Comparison of ENCODE assay signal across 8 cellular contexts in genomic region chr21:37564341-37564923, GRCh38.
DNase-seq lines count a peak whose midpoint lies in the region; ATAC-seq and TF ChIP-seq lines count a peak whose summit lies in the region.

No MANE protein-coding gene starts in this region.

- H3K9me3 ChIP-seq in KOPT-K1 (ENCODE audit: insufficient read depth, low read length, poor library complexity, severe bottlenecking), result no peaks in the 10 kb centered on the region
- H3K9me3 ChIP-seq in RWPE2 (ENCODE audit: severe bottlenecking), result no peaks in the 10 kb centered on the region
- no peaks in the 10 kb centered on the region for H3K9me3 ChIP-seq in testis

- H3K4me1 ChIP-seq in RWPE2 (ENCODE audit: insufficient read depth, poor library complexity, severe bottlenecking) (no peaks in the 10 kb centered on the region), testis (peaks cover 23% of the 10 kb centered on the region)

- H3K27me3 ChIP-seq in RWPE2 (ENCODE audit: insufficient read depth, poor library complexity, severe bottlenecking) (no peaks in the 10 kb centered on the region), testis (no peaks in the 10 kb centered on the region)

- WGBS in testis, 2 donors, result 17 to 20% methylated on average over 14 of the region's 14 CpGs

- H3K27ac ChIP-seq in KOPT-K1 (ENCODE audit: low read depth, low read length, poor library complexity, severe bottlenecking), result peak overlapping the region; percentile 77
- peak overlapping the region; percentile 75 for H3K27ac ChIP-seq in RWPE2 (ENCODE audit: poor library complexity, severe bottlenecking)
- peak overlapping the region; percentile 47 to 76 for H3K27ac ChIP-seq in testis

- peak; percentile 38 for TF ChIP-seq CTCF in RWPE2 (IDR thresholded peaks at IDR 0.05; ENCODE audit: poor library complexity, severe bottlenecking)
- no peak for TF ChIP-seq CTCF in omental fat pad (IDR thresholded peaks at IDR 0.05)
- TF ChIP-seq CTCF in testis (IDR thresholded peaks at IDR 0.05), result no peak

- no peaks in the 10 kb centered on the region for H3K36me3 ChIP-seq in KOPT-K1 (ENCODE audit: insufficient read depth, low read length)
- H3K36me3 ChIP-seq in RWPE2 (ENCODE audit: low read depth), result no peaks in the 10 kb centered on the region
- H3K36me3 ChIP-seq in testis (ENCODE audit: low read depth, missing control alignments), result no peaks in the 10 kb centered on the region

- no peak for TF ChIP-seq POLR2A in testis (IDR thresholded peaks at IDR 0.05)

- H3K4me3 ChIP-seq in RWPE2 (ENCODE audit: severe bottlenecking) (peak overlapping the region; percentile 37), testis (peak overlapping the region; percentile 65 to 72)

- DNase-seq in DMS153 (lab: John Stamatoyannopoulos, UW) (peak; percentile 88), RWPE2 (ENCODE audit: low spot score) (peak; percentile 92), germinal center (ENCODE audit: low spot score) (peak; percentile 41), omental fat pad (ENCODE audit: low spot score) (peak; percentile 64), testis (peak; percentile 52)
- DNase-seq in activated naive CD4-positive, alpha-beta T cell treated with Interleukin-2 at 50 U/mL for 16 hours, result peak; percentile 89

- ATAC-seq in GM21737 (IDR thresholded peaks at IDR 0.05; ENCODE audit: unreplicated experiment), result peak; percentile 31
- ATAC-seq in RWPE2 (ENCODE audit: low read depth), result peak; percentile 88
- peak; percentile 95 for ATAC-seq in omental fat pad (ENCODE audit: low FRiP score)

- intact Hi-C loops in testis (cut with DNase I; ENCODE audit: low total_unique reads), result no loop called here

Comparison
In these comparisons a context has a peak if more than half of its experiments do, and no peak if none do; other contexts are left out.
1. Peak in every context shown above with its lines: DNase-seq, ATAC-seq, H3K4me3 ChIP-seq and H3K27ac ChIP-seq.
2. DNase-seq: peak in every context shown above with its lines; median percentile 92 in RWPE2; 89 in activated naive CD4-positive, alpha-beta T cell treated with Interleukin-2 at 50 U/mL for 16 hours; 88 in DMS153; 64 in omental fat pad; 52 in testis; 41 in germinal center.
3. ATAC-seq: peak in every context shown above with its lines; median percentile 95 in omental fat pad; 88 in RWPE2; 31 in GM21737.